17 cellular contexts compared by ENCODE assay signal in the genomic region with DNA sequence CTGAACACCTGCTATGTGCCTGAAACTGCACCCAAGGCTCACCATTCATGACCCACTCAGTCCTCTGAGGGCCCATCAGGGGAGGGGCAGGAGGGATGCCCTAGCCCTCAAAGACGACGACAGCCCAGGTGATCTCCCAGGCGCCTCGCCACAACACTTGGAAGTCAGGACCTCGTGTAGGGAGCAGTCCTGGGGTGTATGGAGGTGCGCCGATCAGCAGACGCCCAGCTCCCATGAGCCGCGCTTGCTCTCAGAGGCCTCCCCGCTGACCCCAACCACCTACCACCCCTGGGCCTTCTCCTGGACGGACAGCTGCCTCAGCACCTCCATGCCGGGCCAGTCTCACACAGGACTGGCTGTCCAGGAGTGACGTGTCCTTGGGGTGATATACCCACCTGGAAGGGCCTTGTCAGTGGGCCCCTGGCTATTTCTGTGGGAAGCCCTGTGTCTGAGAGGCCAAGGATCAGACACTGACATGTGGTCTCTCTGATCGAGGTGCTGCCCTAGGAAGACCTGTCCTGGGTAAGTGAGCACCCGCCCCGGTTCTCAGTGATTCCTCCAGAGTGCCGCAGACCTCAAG. TPM values are rescaled to one million over a fixed set of nuclear protein-coding genes. Genes with fewer than 3 reads are reported as not detected.
DNase-seq lines count a peak whose midpoint lies in the region; ATAC-seq and TF ChIP-seq lines count a peak whose summit lies in the region.
"Had no signal": no experiment of that assay in that cellular context is flagged by ENCODE, and none has a peak within 500 bp of the region (broad histone marks: within the 10 kb centered on the region; RNA-seq: fewer than 3 reads in every experiment).

No MANE protein-coding gene starts in this region.

- intact Hi-C loops in IMR-90 (cut with micrococcal nuclease), result no loop called here
- intact Hi-C loops in psoas muscle (cut with DNase I), result loop anchor here (5.0 to 10.0 kb wide), 4 partner anchors 33 to 227 kb away; no protein-coding TSS in a partner anchor

- H2BK15ac ChIP-seq in IMR-90 (ENCODE audit: low read depth, low read length), result no peak overlapping the region

- no peak overlapping the region for H3K4me2 ChIP-seq in IMR-90 (ENCODE audit: low read depth, low read length)
- H3K4me2 ChIP-seq: smooth muscle cell had no signal

- peak overlapping the region; percentile 84 for H3K27ac Mint-ChIP-seq in activated CD8-positive, alpha-beta memory T cell treated with anti-CD3 and anti-CD28 coated beads, Interleukin-2, amount 10 ng/mL, durations not matched to agents 7 days and 5 days
- peak overlapping the region; percentile 100 for H3K27ac Mint-ChIP-seq in activated naive CD8-positive, alpha-beta T cell treated with anti-CD3 and anti-CD28 coated beads, Interleukin-2, amount 50 U/mL, for 24 hours

- no peak overlapping the region for H2AK9ac ChIP-seq in IMR-90 (replicated peaks; ENCODE audit: low read depth, low read length, poor library complexity)

- H3K9me1 ChIP-seq in IMR-90 (ENCODE audit: insufficient read depth, low read length), result 0 out of 2 replicates have a peak, but pooled peaks cover 3% of the 10 kb centered on the region

- no peak for TF ChIP-seq CTCF in IMR-90 (conservative IDR thresholded peaks at IDR 0.05; ENCODE audit: low read depth, low read length)
- TF ChIP-seq CTCF in psoas muscle (IDR thresholded peaks at IDR 0.05), result no peak

- H3K4me3 ChIP-seq in IMR-90 (ENCODE audit: insufficient read depth, low read depth, low read length), result no peak overlapping the region
- H3K4me3 ChIP-seq in psoas muscle, result no peak overlapping the region
- H3K4me3 ChIP-seq: GM23248, smooth muscle cell had no signal

- BruUV-seq in IMR-90 (replicated peaks; lab: Mats Ljungman, UMichigan), result no TSS peak

- POLR2A ChIA-PET in IMR-90 (lab: Charles Lee; ENCODE audit: unreplicated experiment), result no interaction called here

- H3K27ac ChIP-seq in IMR-90 (ENCODE audit: insufficient read depth, low read length), result no peak overlapping the region
- H3K27ac ChIP-seq in psoas muscle, result peak overlapping the region; percentile 76
- H3K27ac ChIP-seq: GM23248, WERI-Rb-1 had no signal

- no peak for TF ChIP-seq RAD21 in IMR-90 (IDR thresholded peaks at IDR 0.05; ENCODE audit: low read length)

- 0 out of 2 replicates have a peak overlapping the region, but pooled peaks have one; percentile 52 for H2AK5ac ChIP-seq in IMR-90 (ENCODE audit: low read depth, low read length)

- H3K27me3 ChIP-seq in IMR-90 (ENCODE audit: control insufficient read depth, insufficient read depth, low read length) (no peaks in the 10 kb centered on the region), psoas muscle (ENCODE audit: insufficient read depth in 3 of 3, low read length in 2 of 3) (no peaks in the 10 kb centered on the region)

- H3K36me3 ChIP-seq in IMR-90 (ENCODE audit: control insufficient read depth, insufficient read depth, low read length), result peaks cover 40% of the 10 kb centered on the region
- peaks cover 0 to 39% of the 10 kb centered on the region in 2 donors for H3K36me3 ChIP-seq in psoas muscle (ENCODE audit: insufficient read depth in 1 of 2, low read depth in 1 of 2)
- H3K36me3 ChIP-seq: WERI-Rb-1 had no signal

- H3K4me3 Mint-ChIP-seq in activated CD8-positive, alpha-beta memory T cell treated with anti-CD3 and anti-CD28 coated beads, Interleukin-2, amount 10 ng/mL, durations not matched to agents 7 days and 5 days, result peak overlapping the region; percentile 29
- H3K4me3 Mint-ChIP-seq in activated naive CD8-positive, alpha-beta T cell treated with anti-CD3 and anti-CD28 coated beads, Interleukin-2, amount 50 U/mL, for 24 hours, result peak overlapping the region; percentile 62

- no peaks in the 10 kb centered on the region for H3K9me3 Mint-ChIP-seq in activated CD8-positive, alpha-beta memory T cell treated with anti-CD3 and anti-CD28 coated beads, Interleukin-2, amount 10 ng/mL, durations not matched to agents 7 days and 5 days (ENCODE audit: low read depth)
- H3K9me3 Mint-ChIP-seq in activated naive CD8-positive, alpha-beta T cell treated with anti-CD3 and anti-CD28 coated beads, Interleukin-2, amount 50 U/mL, for 24 hours, result no peaks in the 10 kb centered on the region

- no peak for TF ChIP-seq POLR2A in IMR-90 (IDR thresholded peaks at IDR 0.05; ENCODE audit: low read depth, low read length)

- H3K4ac ChIP-seq in IMR-90 (ENCODE audit: low read depth, low read length), result no peak overlapping the region

- H2BK5ac ChIP-seq in IMR-90 (ENCODE audit: low read depth, low read length, poor library complexity, severe bottlenecking), result no peak overlapping the region

- peaks cover 2% of the 10 kb centered on the region; the same call in 1 of the 2 replicates for H3K4me1 ChIP-seq in IMR-90 (ENCODE audit: control insufficient read depth, insufficient read depth, low read length)
- H3K4me1 ChIP-seq in psoas muscle, result peaks cover 15% of the 10 kb centered on the region

- 98% methylated on average over 9 of the region's 18 CpGs; no CpG with 5 or more reads in 1 of the 2 experiments for WGBS in IMR-90 (ENCODE audit: extremely low coverage in 2 of 2, insufficient read length in 1 of 2), 2 experiments
- WGBS in psoas muscle, 3 donors, result 87 to 93% (median 90%) methylated on average over 18 of the region's 18 CpGs

- peaks cover 80% of the 10 kb centered on the region for H3K4me1 Mint-ChIP-seq in activated CD8-positive, alpha-beta memory T cell treated with anti-CD3 and anti-CD28 coated beads, Interleukin-2, amount 10 ng/mL, durations not matched to agents 7 days and 5 days
- H3K4me1 Mint-ChIP-seq in activated naive CD8-positive, alpha-beta T cell treated with anti-CD3 and anti-CD28 coated beads, Interleukin-2, amount 50 U/mL, for 24 hours, result peaks cover 76% of the 10 kb centered on the region

- no peaks in the 10 kb centered on the region for H4K20me1 ChIP-seq in IMR-90 (ENCODE audit: insufficient read depth, low read length)

- no peak for ATAC-seq in activated CD8-positive, alpha-beta memory T cell treated with anti-CD3 and anti-CD28 coated beads, Interleukin-2, amount 10 ng/mL, durations not matched to agents 7 days and 5 days
- ATAC-seq in IMR-90 (ENCODE audit: low read depth) (no peak), psoas muscle (no peak), GM21619 (IDR thresholded peaks at IDR 0.05; ENCODE audit: unreplicated experiment) (no peak), HG02885 (IDR thresholded peaks at IDR 0.05; ENCODE audit: poor library complexity, unreplicated experiment) (no peak)
- no peak for ATAC-seq in activated naive CD8-positive, alpha-beta T cell treated with anti-CD3 and anti-CD28 coated beads, Interleukin-2, amount 50 U/mL, for 24 hours
- ATAC-seq: left lobe of liver, PC-3 had no signal

- H2BK120ac ChIP-seq in IMR-90 (ENCODE audit: low read depth, low read length), result no peak overlapping the region

- no peak overlapping the region for H2AFZ ChIP-seq in IMR-90 (replicated peaks; ENCODE audit: low read length, poor library complexity)
- H2AFZ ChIP-seq: GM23248 had no signal

- no peak overlapping the region for H3K23ac ChIP-seq in IMR-90 (ENCODE audit: low read depth, low read length)

- CTCF ChIA-PET in activated CD8-positive, alpha-beta memory T cell treated with anti-CD3 and anti-CD28 coated beads, Interleukin-2, amount 10 ng/mL, durations not matched to agents 7 days and 5 days (lab: Charles Lee), result interaction anchor here (0.8 to 8.1 kb wide), 17 partner anchors 8 to 233 kb away, joined by 3 to 116 read pairs (median 5); a partner anchor contains a TSS
- CTCF ChIA-PET in IMR-90 (lab: Yijun Ruan, JAX), result interaction anchor here (0.5 kb wide), 1 partner anchor 13 kb away, joined by 3 read pairs; no protein-coding TSS in a partner anchor

- dilution Hi-C loops in IMR-90 (cut with HindIII; ENCODE audit: low sequenced_read_pairs, unreplicated experiment), result no loop called here

- in situ Hi-C loops in IMR-90 (cut with MboI; ENCODE audit: low sequenced_read_pairs), result loop anchor here (5.0 kb wide), 2 partner anchors 142 to 222 kb away; no protein-coding TSS in a partner anchor

- peaks cover 26% of the 10 kb centered on the region for H3K36me3 Mint-ChIP-seq in activated CD8-positive, alpha-beta memory T cell treated with anti-CD3 and anti-CD28 coated beads, Interleukin-2, amount 10 ng/mL, durations not matched to agents 7 days and 5 days
- peaks cover 45% of the 10 kb centered on the region for H3K36me3 Mint-ChIP-seq in activated naive CD8-positive, alpha-beta T cell treated with anti-CD3 and anti-CD28 coated beads, Interleukin-2, amount 50 U/mL, for 24 hours (ENCODE audit: low read depth)

- no peaks in the 10 kb centered on the region for H3K27me3 Mint-ChIP-seq in activated CD8-positive, alpha-beta memory T cell treated with anti-CD3 and anti-CD28 coated beads, Interleukin-2, amount 10 ng/mL, durations not matched to agents 7 days and 5 days
- no peaks in the 10 kb centered on the region for H3K27me3 Mint-ChIP-seq in activated naive CD8-positive, alpha-beta T cell treated with anti-CD3 and anti-CD28 coated beads, Interleukin-2, amount 50 U/mL, for 24 hours

- no peak for DNase-seq in activated CD8-positive, alpha-beta memory T cell treated with anti-CD3 and anti-CD28 coated beads, Interleukin-2, amount 10 ng/mL, durations not matched to agents 7 days and 5 days
- DNase-seq in activated CD8-positive, alpha-beta memory T cell treated with anti-CD3 and anti-CD28 coated beads for 24 hours, result no peak
- DNase-seq in IMR-90 (no peak), psoas muscle (peak in 1 of 2 donors; percentile 47)
- no peak for DNase-seq in activated naive CD8-positive, alpha-beta T cell treated with anti-CD3 and anti-CD28 coated beads, Interleukin-2, amount 50 U/mL, for 24 hours
- DNase-seq in NK-92 treated with Interleukin-12 subunit alpha and Interleukin-12 subunit beta, amount 100 ng/mL, for 24 hours (lab: John Stamatoyannopoulos, UW), result no peak
- DNase-seq: amygdala, EL, foreskin fibroblast, GM23248, NCI-H2081 treated with DMSO at 0.1 percent for 48 hours, PC-3 had no signal

- no peak overlapping the region for H3K14ac ChIP-seq in IMR-90 (replicated peaks; ENCODE audit: low read depth, low read length)

- peaks cover 3 to 8% of the 10 kb centered on the region in 2 experiments; a peak in 2 of 4 replicates for H3K79me1 ChIP-seq in IMR-90 (ENCODE audit: low read depth in 1 of 2, low read length in 2 of 2)

- no peak overlapping the region for H3K9ac ChIP-seq in IMR-90 (ENCODE audit: low read depth, low read length)
- H3K9ac ChIP-seq: GM23248 had no signal

- H3K9me3 ChIP-seq in IMR-90 (ENCODE audit: control insufficient read depth, insufficient read depth, low read length), result no peaks in the 10 kb centered on the region
- no peaks in the 10 kb centered on the region for H3K9me3 ChIP-seq in psoas muscle

- no peak overlapping the region for H4K8ac ChIP-seq in IMR-90 (ENCODE audit: low read depth in 2 of 2, low read length in 2 of 2)

- no peak overlapping the region for H3K18ac ChIP-seq in IMR-90 (ENCODE audit: low read depth, low read length)

- no peak overlapping the region; the same call in 1 of the 2 replicates for H4K91ac ChIP-seq in IMR-90 (ENCODE audit: insufficient read depth, low read depth, low read length)

- H2BK20ac ChIP-seq in IMR-90 (ENCODE audit: low read depth, low read length), result no peak overlapping the region

- no peak overlapping the region for H3K56ac ChIP-seq in IMR-90 (ENCODE audit: extremely low read depth, insufficient read depth, low read length)

- no peak overlapping the region for H4K5ac ChIP-seq in IMR-90 (ENCODE audit: low read depth, low read length)

RNA-seq across cellular contexts. Expression of a gene that starts 26.7 kb away (rescaled TPM):
- 10 to 100 TPM; 14.8 to 18.2 TPM for total RNA-seq in activated CD8-positive, alpha-beta memory T cell treated with anti-CD3 and anti-CD28 coated beads, Interleukin-2, amount 10 ng/mL, durations not matched to agents 7 days and 5 days
- total RNA-seq in IMR-90 (2012; rRNA removed) (3.2 and 3.6 TPM in 2 replicates), psoas muscle (1 to 10 TPM; 2.2 to 7.8 (median 4.6) TPM)
- polyA plus RNA-seq in IMR-90 (2012; rRNA removed) (3.8 and 4.3 TPM in 2 replicates), psoas muscle (1 to 10 TPM; 2.4 to 3.5 (median 3.0) TPM)
- 2.5 and 3.1 TPM in 2 replicates for polyA plus RNA-seq in IMR-90 (2012; cell fraction: cytosol; rRNA removed)
- polyA plus RNA-seq in IMR-90 (2012; cell fraction: nucleus; rRNA removed; ENCODE audit: low replicate concordance), result 8.7 and 13.5 TPM in 2 replicates

RNA-seq across cellular contexts. Expression of a gene that starts 38.6 kb away (rescaled TPM):
- total RNA-seq in activated CD8-positive, alpha-beta memory T cell treated with anti-CD3 and anti-CD28 coated beads, Interleukin-2, amount 10 ng/mL, durations not matched to agents 7 days and 5 days, result 10 to 100 TPM; 75.9 to 94.0 TPM
- 120 and 130 TPM in 2 replicates for total RNA-seq in IMR-90 (2012; rRNA removed)
- 47.5 and 48.0 TPM in 2 replicates for polyA plus RNA-seq in IMR-90 (2012; rRNA removed)
- 36.6 and 48.8 TPM in 2 replicates for polyA plus RNA-seq in IMR-90 (2012; cell fraction: cytosol; rRNA removed)
- polyA plus RNA-seq in IMR-90 (2012; cell fraction: nucleus; rRNA removed; ENCODE audit: low replicate concordance), result 13.4 and 21.5 TPM in 2 replicates
- total RNA-seq in psoas muscle, result 10 to 100 TPM; 18.9 to 51.8 (median 28.8) TPM
- 10 to 100 TPM; 26.0 to 31.7 (median 28.4) TPM for polyA plus RNA-seq in psoas muscle
